ENCODE assay signal across 23 cellular contexts in the genomic region with DNA sequence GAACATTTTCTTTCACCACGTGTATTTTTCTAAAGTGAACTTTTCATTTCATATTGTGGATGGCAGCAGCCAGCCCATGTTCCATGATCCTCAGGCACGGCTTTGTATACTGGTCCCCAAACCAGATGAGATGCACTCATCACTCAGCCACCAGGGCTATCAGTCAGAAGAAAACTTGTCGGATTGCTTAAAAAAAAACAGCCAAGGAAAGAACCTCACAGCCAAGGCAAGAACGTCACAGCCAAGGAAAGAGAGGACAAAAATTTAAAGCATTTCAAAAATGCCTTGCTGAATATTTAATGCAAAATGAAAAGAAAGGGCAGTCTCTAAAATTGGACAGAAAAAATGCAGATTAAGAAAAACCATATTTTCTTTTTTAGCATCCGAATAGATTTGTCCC.
A peak's percentile ranks its signal among the peaks of the same experiment; 100 is the strongest.
DNase-seq lines count a peak whose midpoint lies in the region; ATAC-seq and TF ChIP-seq lines count a peak whose summit lies in the region.
"Had no signal": no experiment of that assay in that cellular context is flagged by ENCODE, and none has a peak within 500 bp of the region (broad histone marks: within the 10 kb centered on the region; RNA-seq: fewer than 3 reads in every experiment).

No MANE protein-coding gene starts in this region.

- POLR2A ChIA-PET in SK-N-SH (lab: Yijun Ruan, JAX): no interaction called here
- POLR2A ChIA-PET in RWPE1 (lab: Yijun Ruan, JAX; ENCODE audit: low non-redundant PET): no interaction called here

- TF ChIP-seq EP300 in SK-N-SH (IDR thresholded peaks at IDR 0.05; ENCODE audit: borderline replicate concordance in 1 of 2, low read depth in 1 of 2, low read length in 1 of 2): no peak

- H3K27me3 ChIP-seq in SK-N-SH (ENCODE audit: insufficient read depth): no peaks in the 10 kb centered on the region
- no peaks in the 10 kb centered on the region for H3K27me3 ChIP-seq in osteoblast (ENCODE audit: insufficient read depth, low read length)
- H3K27me3 ChIP-seq: colonic mucosa had no signal

- CTCF ChIA-PET in SK-N-SH (lab: Yijun Ruan, JAX): no interaction called here
- CTCF ChIA-PET in RWPE1 (lab: Yijun Ruan, JAX): no interaction called here

- H3K79me2 ChIP-seq in SK-N-SH (ENCODE audit: insufficient read depth) (no peaks in the 10 kb centered on the region), osteoblast (ENCODE audit: insufficient read depth, low read length) (no peaks in the 10 kb centered on the region)

- H2AFZ ChIP-seq in SK-N-SH (ENCODE audit: low read depth): peak overlapping the region; percentile 4; the same call in 1 of the 2 replicates
- H2AFZ ChIP-seq in osteoblast (ENCODE audit: low read length): peak overlapping the region; percentile 38

- H3K9me3 ChIP-seq in SK-N-SH: no peaks in the 10 kb centered on the region
- H3K9me3 ChIP-seq in osteoblast (ENCODE audit: low read depth, low read length): no peaks in the 10 kb centered on the region
- H3K9me3 ChIP-seq: colonic mucosa, prostate gland had no signal

- H3K4me3 ChIP-seq in SK-N-SH (ENCODE audit: low read depth in 2 of 2, low read length in 1 of 2) (no peak overlapping the region), fibroblast of mammary gland (ENCODE audit: control insufficient read depth, low read depth, low read length) (no peak overlapping the region), osteoblast (ENCODE audit: insufficient read depth, low read length) (no peak overlapping the region)
- H3K4me3 ChIP-seq: colonic mucosa, GM12878, prostate gland had no signal

- peak overlapping the region; percentile 43 to 45; a peak in 3 of 4 replicates for H3K27ac ChIP-seq in SK-N-SH (ENCODE audit: low read depth in 2 of 2, low read length in 1 of 2)
- H3K27ac ChIP-seq in osteoblast (ENCODE audit: low read depth, low read length): peak overlapping the region; percentile 62
- no peak overlapping the region for H3K27ac ChIP-seq in RWPE1
- H3K27ac ChIP-seq: colonic mucosa, prostate gland had no signal

- DNase-seq in ELR (ENCODE audit: low read depth) (peak; percentile 19), SK-N-SH (no peak), fibroblast of mammary gland (ENCODE audit: low read depth) (peak; percentile 17), osteoblast (ENCODE audit: insufficient read length, low spot score, missing footprints) (no peak), ecto neural progenitor cell (ENCODE audit: low spot score) (no peak), RWPE1 (ENCODE audit: low spot score) (no peak)
- DNase-seq in stimulated activated CD4-positive, alpha-beta T cell treated with anti-CD3 and anti-CD28 coated beads, Interleukin-4, amount 100 ng/mL, for 24 hours: no peak
- DNase-seq: activated CD4-positive, alpha-beta T cell treated with anti-CD3 and anti-CD28 coated beads for 48 hours; activated CD8-positive, alpha-beta memory T cell treated with anti-CD3 and anti-CD28 coated beads, Interleukin-2, amount 50 U/mL, for 48 hours; activated gamma-delta T cell; Calu3; colonic mucosa; GDM1; glutamatergic neuron; H9; Karpas-422; NCI-H1105; small intestine; substantia nigra; SW 1271 had no signal

- peaks cover 32% of the 10 kb centered on the region for H3F3A ChIP-seq in SK-N-SH (replicated peaks; ENCODE audit: insufficient read depth)

- H3K4me2 ChIP-seq in SK-N-SH (peak overlapping the region; percentile 57), osteoblast (ENCODE audit: insufficient read depth, low read length) (peak overlapping the region; percentile 50)

- ATAC-seq in GM18870 (IDR thresholded peaks at IDR 0.05; ENCODE audit: unreplicated experiment): no peak
- ATAC-seq: GM12878 had no signal

- 12% methylated on average over 5 of the region's 5 CpGs for WGBS in SK-N-SH (ENCODE audit: low lambda C conversion rate)

- H3K36me3 ChIP-seq in SK-N-SH (replicated peaks in 1 of 2; ENCODE audit: control insufficient read depth in 1 of 2, insufficient read depth in 2 of 2, low read length in 1 of 2): no peaks in the 10 kb centered on the region
- no peaks in the 10 kb centered on the region for H3K36me3 ChIP-seq in osteoblast (ENCODE audit: insufficient read depth, low read length)
- H3K36me3 ChIP-seq: colonic mucosa, prostate gland had no signal

- H4K20me1 ChIP-seq in SK-N-SH (ENCODE audit: insufficient read depth): no peaks in the 10 kb centered on the region
- H4K20me1 ChIP-seq in osteoblast (ENCODE audit: insufficient read depth, low read length): no peaks in the 10 kb centered on the region

- peak overlapping the region; percentile 3; the same call in 1 of the 2 replicates for H3K9ac ChIP-seq in SK-N-SH

- H3K4me1 ChIP-seq in SK-N-SH (ENCODE audit: control insufficient read depth in 1 of 2, insufficient read depth in 2 of 2, low read depth in 1 of 2, low read length in 1 of 2) (peaks cover 0 to 19% of the 10 kb centered on the region in 2 experiments; a peak in 3 of 4 replicates), osteoblast (ENCODE audit: insufficient read depth, low read length) (peaks cover 29% of the 10 kb centered on the region)
- H3K4me1 ChIP-seq: colonic mucosa, prostate gland had no signal

- no peak for TF ChIP-seq RAD21 in SK-N-SH (IDR thresholded peaks at IDR 0.05; ENCODE audit: low read length)

- TF ChIP-seq CTCF in SK-N-SH (IDR thresholded peaks at IDR 0.05) (no peak), fibroblast of mammary gland (conservative IDR thresholded peaks at IDR 0.05; ENCODE audit: control insufficient read depth, insufficient read depth, low read depth, low read length) (no peak), osteoblast (IDR thresholded peaks at IDR 0.05; ENCODE audit: extremely low read depth, low read depth, low read length) (no peak), RWPE1 (conservative IDR thresholded peaks at IDR 0.05; ENCODE audit: low read depth) (no peak)

- H3K9me2 ChIP-seq in SK-N-SH: no peaks in the 10 kb centered on the region

TF ChIP-seq in SK-N-SH, 30 proteins besides CTCF, POLR2A, EP300 and RAD21 (continues in another document):
- TF ChIP-seq FOXJ3 (CRISPR knock-in tag; IDR thresholded peaks at IDR 0.05): no peak
- no peak for TF ChIP-seq MXI1 (IDR thresholded peaks at IDR 0.05; ENCODE audit: low read depth, low read length)
- no peak for TF ChIP-seq YY1 (IDR thresholded peaks at IDR 0.05; ENCODE audit: low read depth)
- TF ChIP-seq RFX5 (IDR thresholded peaks at IDR 0.05; ENCODE audit: low read length): no peak
- TF ChIP-seq, protein P1, sequence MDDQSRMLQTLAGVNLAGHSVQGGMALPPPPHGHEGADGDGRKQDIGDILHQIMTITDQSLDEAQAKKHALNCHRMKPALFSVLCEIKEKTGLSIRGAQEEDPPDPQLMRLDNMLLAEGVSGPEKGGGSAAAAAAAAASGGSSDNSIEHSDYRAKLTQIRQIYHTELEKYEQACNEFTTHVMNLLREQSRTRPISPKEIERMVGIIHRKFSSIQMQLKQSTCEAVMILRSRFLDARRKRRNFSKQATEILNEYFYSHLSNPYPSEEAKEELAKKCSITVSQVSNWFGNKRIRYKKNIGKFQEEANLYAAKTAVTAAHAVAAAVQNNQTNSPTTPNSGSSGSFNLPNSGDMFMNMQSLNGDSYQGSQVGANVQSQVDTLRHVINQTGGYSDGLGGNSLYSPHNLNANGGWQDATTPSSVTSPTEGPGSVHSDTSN (IDR thresholded peaks at IDR 0.05): peak; percentile 45
- no peak for TF ChIP-seq ELF1 (IDR thresholded peaks at IDR 0.05)
- no peak for TF ChIP-seq RXRA (IDR thresholded peaks at IDR 0.05; ENCODE audit: borderline replicate concordance, low read depth)
- TF ChIP-seq GABPA (IDR thresholded peaks at IDR 0.05; ENCODE audit: low read depth): no peak
- TF ChIP-seq TCF12 (IDR thresholded peaks at IDR 0.05): peak; percentile 16; the same call in 1 of the 2 replicates
- TF ChIP-seq, protein P2, sequence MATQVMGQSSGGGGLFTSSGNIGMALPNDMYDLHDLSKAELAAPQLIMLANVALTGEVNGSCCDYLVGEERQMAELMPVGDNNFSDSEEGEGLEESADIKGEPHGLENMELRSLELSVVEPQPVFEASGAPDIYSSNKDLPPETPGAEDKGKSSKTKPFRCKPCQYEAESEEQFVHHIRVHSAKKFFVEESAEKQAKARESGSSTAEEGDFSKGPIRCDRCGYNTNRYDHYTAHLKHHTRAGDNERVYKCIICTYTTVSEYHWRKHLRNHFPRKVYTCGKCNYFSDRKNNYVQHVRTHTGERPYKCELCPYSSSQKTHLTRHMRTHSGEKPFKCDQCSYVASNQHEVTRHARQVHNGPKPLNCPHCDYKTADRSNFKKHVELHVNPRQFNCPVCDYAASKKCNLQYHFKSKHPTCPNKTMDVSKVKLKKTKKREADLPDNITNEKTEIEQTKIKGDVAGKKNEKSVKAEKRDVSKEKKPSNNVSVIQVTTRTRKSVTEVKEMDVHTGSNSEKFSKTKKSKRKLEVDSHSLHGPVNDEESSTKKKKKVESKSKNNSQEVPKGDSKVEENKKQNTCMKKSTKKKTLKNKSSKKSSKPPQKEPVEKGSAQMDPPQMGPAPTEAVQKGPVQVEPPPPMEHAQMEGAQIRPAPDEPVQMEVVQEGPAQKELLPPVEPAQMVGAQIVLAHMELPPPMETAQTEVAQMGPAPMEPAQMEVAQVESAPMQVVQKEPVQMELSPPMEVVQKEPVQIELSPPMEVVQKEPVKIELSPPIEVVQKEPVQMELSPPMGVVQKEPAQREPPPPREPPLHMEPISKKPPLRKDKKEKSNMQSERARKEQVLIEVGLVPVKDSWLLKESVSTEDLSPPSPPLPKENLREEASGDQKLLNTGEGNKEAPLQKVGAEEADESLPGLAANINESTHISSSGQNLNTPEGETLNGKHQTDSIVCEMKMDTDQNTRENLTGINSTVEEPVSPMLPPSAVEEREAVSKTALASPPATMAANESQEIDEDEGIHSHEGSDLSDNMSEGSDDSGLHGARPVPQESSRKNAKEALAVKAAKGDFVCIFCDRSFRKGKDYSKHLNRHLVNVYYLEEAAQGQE (IDR thresholded peaks at IDR 0.05; ENCODE audit: low read depth, low read length): no peak
- no peak for TF ChIP-seq FOSL2 (IDR thresholded peaks at IDR 0.05; ENCODE audit: borderline replicate concordance, low read depth)
- no peak for TF ChIP-seq GATA2 (CRISPR knock-in tag; IDR thresholded peaks at IDR 0.05)
- no peak for TF ChIP-seq SIN3A (IDR thresholded peaks at IDR 0.05; ENCODE audit: borderline replicate concordance, low read depth, low read length)
- TF ChIP-seq EZH2phosphoT487 (IDR thresholded peaks at IDR 0.05; ENCODE audit: borderline replicate concordance, low read depth): no peak
- TF ChIP-seq, protein P3, sequence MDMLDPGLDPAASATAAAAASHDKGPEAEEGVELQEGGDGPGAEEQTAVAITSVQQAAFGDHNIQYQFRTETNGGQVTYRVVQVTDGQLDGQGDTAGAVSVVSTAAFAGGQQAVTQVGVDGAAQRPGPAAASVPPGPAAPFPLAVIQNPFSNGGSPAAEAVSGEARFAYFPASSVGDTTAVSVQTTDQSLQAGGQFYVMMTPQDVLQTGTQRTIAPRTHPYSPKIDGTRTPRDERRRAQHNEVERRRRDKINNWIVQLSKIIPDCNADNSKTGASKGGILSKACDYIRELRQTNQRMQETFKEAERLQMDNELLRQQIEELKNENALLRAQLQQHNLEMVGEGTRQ (IDR thresholded peaks at IDR 0.05; ENCODE audit: borderline replicate concordance, low read depth, low read length): no peak

Comparison
In these comparisons a context has a peak if more than half of its experiments do, and no peak if none do; other contexts are left out.
1. DNase-seq: peak in ELR (single experiment) and fibroblast of mammary gland (single experiment); none in SK-N-SH (single experiment), osteoblast (single experiment), ecto neural progenitor cell (single experiment), stimulated activated CD4-positive, alpha-beta T cell treated with anti-CD3 and anti-CD28 coated beads, Interleukin-4, amount 100 ng/mL, for 24 hours (single experiment) and RWPE1 (single experiment).